In the genomic region with DNA sequence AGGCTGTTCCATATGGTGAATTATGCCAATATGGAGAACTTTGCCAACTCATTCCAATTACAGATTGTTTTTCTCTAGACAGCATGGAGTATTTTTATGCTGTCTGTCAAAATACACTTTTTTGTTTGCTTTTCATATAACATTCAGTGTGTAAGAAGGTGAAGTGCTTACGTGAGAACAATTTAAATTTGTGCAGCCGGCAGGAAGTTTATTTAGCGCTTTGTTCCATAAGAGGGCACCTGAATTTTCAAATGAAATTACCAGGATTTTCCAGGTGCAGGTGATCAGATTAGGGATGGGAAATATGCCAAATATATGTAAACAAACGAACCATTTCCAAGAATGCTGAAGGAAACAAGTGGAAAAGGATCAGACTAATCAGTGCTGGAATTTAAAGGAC, we compare ENCODE assay signal across 13 cellular contexts. TPM values are rescaled to one million over a fixed set of nuclear protein-coding genes. Genes with fewer than 3 reads are reported as not detected.
"Had no signal": no experiment of that assay in that cellular context is flagged by ENCODE, and none has a peak within 500 bp of the region (broad histone marks: within the 10 kb centered on the region; RNA-seq: fewer than 3 reads in every experiment).

No MANE protein-coding gene starts in this region.

- H3K36me3 ChIP-seq: cardiac muscle cell, colonic mucosa, neutrophil, right atrium auricular region, transverse colon had no signal

- H3K27me3 Mint-ChIP-seq: activated CD4-positive, alpha-beta T cell treated with anti-CD3 and anti-CD28 coated beads, Interleukin-2, amount 10 ng/mL, durations not matched to agents 24 days and 14 days; naive B cell had no signal

- H3K4me1 Mint-ChIP-seq: activated CD4-positive, alpha-beta T cell treated with anti-CD3 and anti-CD28 coated beads, Interleukin-2, amount 10 ng/mL, durations not matched to agents 24 days and 14 days; naive B cell; stimulated activated effector memory CD8-positive, alpha-beta T cell treated with anti-CD3 and anti-CD28 coated beads, Interleukin-12 subunit alpha, Interleukin-12 subunit beta, amount 100 ng/mL, for 72 hours; WTC11 had no signal

- DNase-seq: activated CD4-positive, alpha-beta T cell treated with anti-CD3 and anti-CD28 coated beads, Interleukin-2, amount 10 ng/mL, durations not matched to agents 24 days and 14 days; activated naive CD4-positive, alpha-beta T cell treated with anti-CD3 and anti-CD28 coated beads for 36 hours; colonic mucosa; foreskin keratinocyte; head of caudate nucleus; naive B cell; transverse colon had no signal

- H3K27ac Mint-ChIP-seq: activated CD4-positive, alpha-beta T cell treated with anti-CD3 and anti-CD28 coated beads, Interleukin-2, amount 10 ng/mL, durations not matched to agents 24 days and 14 days; activated naive CD4-positive, alpha-beta T cell treated with anti-CD3 and anti-CD28 coated beads for 36 hours; naive B cell; stimulated activated effector memory CD8-positive, alpha-beta T cell treated with anti-CD3 and anti-CD28 coated beads, Interleukin-12 subunit alpha, Interleukin-12 subunit beta, amount 100 ng/mL, for 72 hours; WTC11 had no signal

- H3K4me3 ChIP-seq: cardiac muscle cell, colonic mucosa, right atrium auricular region, skin epidermis, transverse colon had no signal

- H3K9me3 Mint-ChIP-seq: activated CD4-positive, alpha-beta T cell treated with anti-CD3 and anti-CD28 coated beads, Interleukin-2, amount 10 ng/mL, durations not matched to agents 24 days and 14 days; activated naive CD4-positive, alpha-beta T cell treated with anti-CD3 and anti-CD28 coated beads for 36 hours; WTC11 had no signal

- ATAC-seq: foreskin keratinocyte; stimulated activated effector memory CD8-positive, alpha-beta T cell treated with anti-CD3 and anti-CD28 coated beads, Interleukin-12 subunit alpha, Interleukin-12 subunit beta, amount 100 ng/mL, for 72 hours; WTC11 had no signal

- H3K4me1 ChIP-seq: colonic mucosa, foreskin keratinocyte, right atrium auricular region, transverse colon had no signal

- H3K4me3 Mint-ChIP-seq: activated CD4-positive, alpha-beta T cell treated with anti-CD3 and anti-CD28 coated beads, Interleukin-2, amount 10 ng/mL, durations not matched to agents 24 days and 14 days; activated naive CD4-positive, alpha-beta T cell treated with anti-CD3 and anti-CD28 coated beads for 36 hours; naive B cell; stimulated activated effector memory CD8-positive, alpha-beta T cell treated with anti-CD3 and anti-CD28 coated beads, Interleukin-12 subunit alpha, Interleukin-12 subunit beta, amount 100 ng/mL, for 72 hours; WTC11 had no signal

- H3K9me3 ChIP-seq: colonic mucosa, neutrophil, right atrium auricular region, transverse colon had no signal

- H3K27me3 ChIP-seq: cardiac muscle cell, colonic mucosa, foreskin keratinocyte, neutrophil, right atrium auricular region, transverse colon had no signal

RNA-seq across cellular contexts. Expression of a gene that starts 54.9 kb away (rescaled TPM):
- total RNA-seq: activated CD4-positive, alpha-beta T cell treated with anti-CD3 and anti-CD28 coated beads, Interleukin-2, amount 10 ng/mL, durations not matched to agents 24 days and 14 days; activated naive CD4-positive, alpha-beta T cell treated with anti-CD3 and anti-CD28 coated beads for 36 hours had no signal
